Comparison of ENCODE assay signal across 28 cellular contexts in the genomic region with DNA sequence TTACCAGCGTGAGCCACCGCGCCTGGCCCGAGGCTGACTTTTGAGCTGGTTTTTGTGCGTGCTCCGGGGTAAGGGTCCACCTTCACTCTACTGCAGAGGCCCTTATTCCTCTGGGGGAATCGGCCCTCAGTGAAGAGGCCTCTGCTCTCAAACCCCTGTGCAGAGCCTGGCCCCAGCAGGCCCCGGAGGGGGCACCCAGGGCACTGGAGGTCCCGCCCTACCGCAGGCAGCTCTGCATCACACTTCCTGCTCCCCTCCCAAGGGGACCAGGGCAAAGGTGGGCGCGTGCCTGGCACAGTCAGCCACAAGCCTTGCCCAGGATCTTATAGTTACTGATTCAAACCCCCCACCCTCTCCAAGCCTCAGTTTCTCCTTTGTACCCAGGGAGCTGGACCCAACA. TPM values are rescaled to one million over a fixed set of nuclear protein-coding genes. Genes with fewer than 3 reads are reported as not detected.
DNase-seq lines count a peak whose midpoint lies in the region; ATAC-seq, FAIRE-seq and TF ChIP-seq lines count a peak whose summit lies in the region.
"Had no signal": no experiment of that assay in that cellular context is flagged by ENCODE, and none has a peak within 500 bp of the region (broad histone marks: within the 10 kb centered on the region; RNA-seq: fewer than 3 reads in every experiment).

No MANE protein-coding gene starts in this region.

- TF ChIP-seq EP300 in HepG2 (IDR thresholded peaks at IDR 0.05; ENCODE audit: low read depth in 2 of 2, low read length in 2 of 2) (no peak), HepG2 (CRISPR knock-in tag; IDR thresholded peaks at IDR 0.05; ENCODE audit: borderline replicate concordance) (no peak)

- H2AFZ ChIP-seq in HepG2 (ENCODE audit: low read length) = no peak overlapping the region

- TF ChIP-seq POLR2A in HepG2 (IDR thresholded peaks at IDR 0.05; ENCODE audit: insufficient read depth in 1 of 2, low read depth in 2 of 2, low read length in 2 of 2) (no peak), right lobe of liver (IDR thresholded peaks at IDR 0.05) (no peak)

- FAIRE-seq in HepG2 (lab: Jason Lieb, UNC) = no peak
- FAIRE-seq: A549, GM12891, islet of Langerhans, urothelium cell line had no signal

- WGBS in HepG2 (ENCODE audit: low lambda C conversion rate) = 6% methylated on average over 6 of the region's 12 CpGs
- 33% methylated on average over 1 of the region's 12 CpGs for WGBS in right lobe of liver (ENCODE audit: insufficient coverage, low coverage, low lambda C conversion rate, missing lambda C conversion rate)

- no TSS peak for BruUV-seq in HepG2 (replicated peaks; lab: Mats Ljungman, UMichigan)

- H3K27me3 ChIP-seq in HepG2 (ENCODE audit: control insufficient read depth in 1 of 2, insufficient read depth in 2 of 2, low read length in 2 of 2) (no peaks in the 10 kb centered on the region; a peak in 1 of 5 replicates), right lobe of liver (no peaks in the 10 kb centered on the region)

- H3K27ac ChIP-seq in HepG2 (ENCODE audit: extremely low read length, insufficient read depth, low read length) (peak overlapping the region; percentile 33), right lobe of liver (no peak overlapping the region), RWPE1 (peak overlapping the region; percentile 87)
- H3K27ac ChIP-seq: A549 had no signal

- no peak for DNase-seq in HepG2 (ENCODE audit: low spot score)
- DNase-seq in right lobe of liver = no peak
- DNase-seq in RWPE1 (ENCODE audit: low spot score) = no peak
- DNase-seq in naive B cell = peak; percentile 28
- no peak for DNase-seq in type B pancreatic cell (ENCODE audit: extremely low spot score, unreplicated experiment)
- no peak for DNase-seq in D341Med (ENCODE audit: low spot score)
- no peak for DNase-seq in NCI-H1105 treated with DMSO at 0.1 percent for 48 hours (lab: John Stamatoyannopoulos, UW)
- DNase-seq: activated CD4-positive, alpha-beta memory T cell treated with anti-CD3 and anti-CD28 coated beads, Interleukin-2, amount 10 ng/mL, durations not matched to agents 7 days and 5 days; activated CD4-positive, CD25-positive, alpha-beta regulatory T cell; activated naive CD4-positive, alpha-beta T cell; activated T-cell treated with anti-CD3 and anti-CD28 coated beads, Interleukin-2, amount 50 U/mL, for 4 hours; anterior cingulate cortex; Caco-2; NCI-H1048; NCI-H1930; NCI-H69; stimulated activated CD4-positive, alpha-beta T cell treated with anti-CD3 and anti-CD28 coated beads, Interleukin-15, amount 100 ng/mL, for 24 hours; substantia nigra had no signal

- H3K9me3 Mint-ChIP-seq in naive B cell (no peaks in the 10 kb centered on the region), type B pancreatic cell (no peaks in the 10 kb centered on the region)
- H3K9me3 Mint-ChIP-seq: activated CD4-positive, alpha-beta memory T cell treated with anti-CD3 and anti-CD28 coated beads, Interleukin-2, amount 10 ng/mL, durations not matched to agents 7 days and 5 days; activated T-cell treated with anti-CD3 and anti-CD28 coated beads, Interleukin-2, amount 50 U/mL, for 4 hours had no signal

- peaks cover 10% of the 10 kb centered on the region for H3K79me2 ChIP-seq in HepG2 (ENCODE audit: insufficient read depth, low read length)

- POLR2A ChIA-PET in HepG2 (lab: Yijun Ruan, JAX) (interaction anchor here (0.6 to 1.6 kb wide), 3 partner anchors 9 to 635 kb away, joined by 3 read pairs; no protein-coding TSS in a partner anchor), RWPE1 (lab: Yijun Ruan, JAX; ENCODE audit: low non-redundant PET) (interaction anchor here (0.6 kb wide), 1 partner anchor 14 kb away, joined by 5 read pairs; no protein-coding TSS in a partner anchor)

- H3K27me3 Mint-ChIP-seq in naive B cell (no peaks in the 10 kb centered on the region), type B pancreatic cell (peaks cover 4% of the 10 kb centered on the region)
- H3K27me3 Mint-ChIP-seq: activated CD4-positive, alpha-beta memory T cell treated with anti-CD3 and anti-CD28 coated beads, Interleukin-2, amount 10 ng/mL, durations not matched to agents 7 days and 5 days had no signal

- peaks cover 56% of the 10 kb centered on the region for H3K4me1 ChIP-seq in HepG2 (ENCODE audit: insufficient read depth, low read length)
- H3K4me1 ChIP-seq in right lobe of liver = peaks cover 0 to 11% (median 4%) of the 10 kb centered on the region in 4 donors

- TF ChIP-seq RAD21 in HepG2 (CRISPR knock-in tag; IDR thresholded peaks at IDR 0.05) = no peak

- in situ Hi-C loops in HepG2 (cut with HindIII; ENCODE audit: extremely low pct_ligation_motif_present, low pct_unique_long_range_greater_than_20kb) = no loop called here

- intact Hi-C loops in HepG2 (cut with micrococcal nuclease; ENCODE audit: unreplicated experiment) (no loop called here), right lobe of liver (cut with DNase I) (no loop called here)

- H3K4me3 ChIP-seq in HepG2 (replicated peaks in 1 of 3; ENCODE audit: insufficient read depth in 1 of 3, low read depth in 2 of 3, low read length in 3 of 3) (peak overlapping the region; percentile 27 to 52 (median 27); a peak in 5 of 6 replicates), right lobe of liver (no peak overlapping the region)
- H3K4me3 ChIP-seq: A549 had no signal

- H3K4me1 Mint-ChIP-seq in naive B cell = peaks cover 36 to 53% (median 37%) of the 10 kb centered on the region in 3 donors
- no peaks in the 10 kb centered on the region for H3K4me1 Mint-ChIP-seq in type B pancreatic cell (ENCODE audit: unreplicated experiment)

- no peak for TF ChIP-seq CTCF in HepG2 (CRISPR knock-in tag; IDR thresholded peaks at IDR 0.05)
- no peak for TF ChIP-seq CTCF in right lobe of liver (IDR thresholded peaks at IDR 0.05)
- no peak for TF ChIP-seq CTCF in RWPE1 (conservative IDR thresholded peaks at IDR 0.05; ENCODE audit: low read depth)
- no peak for TF ChIP-seq CTCF in type B pancreatic cell (conservative IDR thresholded peaks at IDR 0.05)

- peak overlapping the region; percentile 6 to 100 (median 63) for H3K27ac Mint-ChIP-seq in naive B cell
- peak overlapping the region; percentile 56 for H3K27ac Mint-ChIP-seq in type B pancreatic cell
- H3K27ac Mint-ChIP-seq: activated CD4-positive, alpha-beta memory T cell treated with anti-CD3 and anti-CD28 coated beads, Interleukin-2, amount 10 ng/mL, durations not matched to agents 7 days and 5 days had no signal

- H3K9ac ChIP-seq in HepG2 (ENCODE audit: insufficient read depth, low read depth, low read length) = peak overlapping the region; percentile 43; the same call in 1 of the 2 replicates

- CTCF ChIA-PET in HepG2 (lab: Yijun Ruan, JAX; ENCODE audit: low intra/inter-chr PET ratio, low total read pairs) (no interaction called here), RWPE1 (lab: Yijun Ruan, JAX) (interaction anchor here (0.6 kb wide), 1 partner anchor 55 kb away, joined by 3 read pairs; no protein-coding TSS in a partner anchor)

- H4K20me1 ChIP-seq in HepG2 (ENCODE audit: insufficient read depth, low read length) = peaks cover 9% of the 10 kb centered on the region

- ATAC-seq in HepG2 = peak; percentile 3; the same call in 1 of the 3 replicates
- ATAC-seq in right lobe of liver = no peak
- no peak for ATAC-seq in naive B cell (ENCODE audit: low read depth in 2 of 2)
- no peak for ATAC-seq in HG03469 (IDR thresholded peaks at IDR 0.05; ENCODE audit: unreplicated experiment)
- ATAC-seq: A549; activated T-cell treated with anti-CD3 and anti-CD28 coated beads, Interleukin-2, amount 50 U/mL, for 4 hours; sciatic nerve had no signal

- no peaks in the 10 kb centered on the region for H3K9me3 ChIP-seq in HepG2 (ENCODE audit: low read length)
- H3K9me3 ChIP-seq in right lobe of liver = no peaks in the 10 kb centered on the region
- H3K9me3 ChIP-seq: A549, Caco-2 had no signal

- H3K36me3 ChIP-seq in HepG2 (replicated peaks in 1 of 2; ENCODE audit: control insufficient read depth in 1 of 2, insufficient read depth in 2 of 2, low read length in 2 of 2) = no peaks in the 10 kb centered on the region
- no peaks in the 10 kb centered on the region for H3K36me3 ChIP-seq in right lobe of liver

- H3K36me3 Mint-ChIP-seq in naive B cell (peaks cover 5 to 7% of the 10 kb centered on the region in 2 donors), type B pancreatic cell (peaks cover 4% of the 10 kb centered on the region)

- H3K4me3 Mint-ChIP-seq in naive B cell (peak overlapping the region in 6 of 8 donors; percentile 9 to 97 (median 76)), type B pancreatic cell (no peak overlapping the region)
- H3K4me3 Mint-ChIP-seq: activated CD4-positive, alpha-beta memory T cell treated with anti-CD3 and anti-CD28 coated beads, Interleukin-2, amount 10 ng/mL, durations not matched to agents 7 days and 5 days; activated T-cell treated with anti-CD3 and anti-CD28 coated beads, Interleukin-2, amount 50 U/mL, for 4 hours had no signal

- H3K4me2 ChIP-seq in HepG2 (ENCODE audit: low read depth, low read length) = peak overlapping the region; percentile 68
- H3K4me2 ChIP-seq: A549 had no signal

RNA-seq across cellular contexts. Expression of a gene that starts 3.6 kb away (rescaled TPM):
- 75.8 and 87.9 TPM in 2 replicates for total RNA-seq in HepG2 (2016; rRNA removed; fragmentation: Illumina TruSeq; extraction: Trizol)
- 35.5 and 39.4 TPM in 2 replicates for total RNA-seq in HepG2 (2016; cell fraction: cytosol; rRNA removed; fragmentation: Illumina TruSeq; extraction: Trizol; ENCODE audit: low read depth)
- total RNA-seq in HepG2 (2016; cell fraction: insoluble cytoplasmic fraction; rRNA removed; fragmentation: Illumina TruSeq; extraction: Trizol) = 66.6 and 79.8 TPM in 2 replicates
- total RNA-seq in HepG2 (2016; cell fraction: membrane; rRNA removed; fragmentation: Illumina TruSeq; extraction: Trizol) = 55.4 and 63.3 TPM in 2 replicates
- 41.5 and 41.7 TPM in 2 replicates for total RNA-seq in HepG2 (2016; cell fraction: nucleus; rRNA removed; fragmentation: Illumina TruSeq; extraction: Trizol)
- polyA plus RNA-seq in HepG2 (2011; rRNA removed) = 79.5 and 98.9 TPM in 2 replicates
- polyA plus RNA-seq in HepG2 (2011; cell fraction: cytosol; rRNA removed) = 57.9 and 77.8 TPM in 2 replicates
- polyA plus RNA-seq in HepG2 (2011; cell fraction: nucleus; rRNA removed) = 115 and 128 TPM in 2 replicates
- 91.6 and 108 TPM in 2 replicates for polyA plus RNA-seq in HepG2 (2012)
- polyA plus RNA-seq in HepG2 (2016; cell fraction: cytosol; fragmentation: Illumina TruSeq; extraction: Trizol; ENCODE audit: low read depth) = 94.9 and 118 TPM in 2 replicates
- polyA plus RNA-seq in HepG2 (2016; cell fraction: insoluble cytoplasmic fraction; fragmentation: Illumina TruSeq; extraction: Trizol; ENCODE audit: low read depth) = 181 and 205 TPM in 2 replicates
- polyA plus RNA-seq in HepG2 (2016; cell fraction: membrane; fragmentation: Illumina TruSeq; extraction: Trizol; ENCODE audit: low read depth) = 118 and 119 TPM in 2 replicates
- 163 and 194 TPM in 2 replicates for polyA plus RNA-seq in HepG2 (2016; cell fraction: nucleus; fragmentation: Illumina TruSeq; extraction: Trizol; ENCODE audit: insufficient read depth, low read depth)
- 39.2 and 48.3 TPM in 2 replicates for polyA minus RNA-seq in HepG2 (2011; rRNA and poly(A)+ RNA removed; ENCODE audit: low replicate concordance)
- polyA minus RNA-seq in HepG2 (2011; cell fraction: cytosol; rRNA and poly(A)+ RNA removed) = 54.8 and 55.8 TPM in 2 replicates
- 63.8 and 72.6 TPM in 2 replicates for polyA minus RNA-seq in HepG2 (2011; cell fraction: nucleus; rRNA and poly(A)+ RNA removed)
- total RNA-seq in right lobe of liver = 10 to 100 TPM; 25.0 to 48.0 (median 39.3) TPM
- 100 to 1,000 TPM in 5 of 6 donors, 10 to 100 TPM in 1; 99.5 to 121 (median 114) TPM for polyA plus RNA-seq in naive B cell (ENCODE audit: low read depth in 6 of 6)
- total RNA-seq in type B pancreatic cell (ENCODE audit: low replicate concordance) = 157 and 170 TPM in 2 replicates

RNA-seq across cellular contexts. Expression of a gene that starts 27.6 kb away (rescaled TPM):
- total RNA-seq in HepG2 (2016; rRNA removed; fragmentation: Illumina TruSeq; extraction: Trizol) (2.0 and 3.2 TPM in 2 replicates), right lobe of liver (1 to 10 TPM; 5.4 to 7.6 (median 5.8) TPM), type B pancreatic cell (ENCODE audit: low replicate concordance) (5.0 and 6.9 TPM in 2 replicates)
- 0.40 and 0.79 TPM in 2 replicates for total RNA-seq in HepG2 (2016; cell fraction: cytosol; rRNA removed; fragmentation: Illumina TruSeq; extraction: Trizol; ENCODE audit: low read depth)
- total RNA-seq in HepG2 (2016; cell fraction: insoluble cytoplasmic fraction; rRNA removed; fragmentation: Illumina TruSeq; extraction: Trizol) = 1.2 and 2.4 TPM in 2 replicates
- 0.80 and 1.3 TPM in 2 replicates for total RNA-seq in HepG2 (2016; cell fraction: membrane; rRNA removed; fragmentation: Illumina TruSeq; extraction: Trizol)
- 2.8 and 4.0 TPM in 2 replicates for total RNA-seq in HepG2 (2016; cell fraction: nucleus; rRNA removed; fragmentation: Illumina TruSeq; extraction: Trizol)
- polyA plus RNA-seq in HepG2 (2011; rRNA removed) (5.7 and 9.1 TPM in 2 replicates), naive B cell (ENCODE audit: low read depth in 6 of 6) (1 to 10 TPM in 1 of 6 donors, under 1 TPM in 4, not detected in 1; 0.20 to 1.3 (median 0.67) TPM)
- polyA plus RNA-seq in HepG2 (2011; cell fraction: cytosol; rRNA removed) = 2.2 and 2.3 TPM in 2 replicates
- 91.6 and 123 TPM in 2 replicates for polyA plus RNA-seq in HepG2 (2011; cell fraction: nucleus; rRNA removed)
- 3.7 and 4.3 TPM in 2 replicates for polyA plus RNA-seq in HepG2 (2012)
- polyA plus RNA-seq in HepG2 (2016; cell fraction: cytosol; fragmentation: Illumina TruSeq; extraction: Trizol; ENCODE audit: low read depth) = 0.31 and 0.35 TPM in 2 replicates
- polyA plus RNA-seq in HepG2 (2016; cell fraction: insoluble cytoplasmic fraction; fragmentation: Illumina TruSeq; extraction: Trizol; ENCODE audit: low read depth) = 1.0 and 2.5 TPM in 2 replicates
- 0.46 and 0.62 TPM in 2 replicates for polyA plus RNA-seq in HepG2 (2016; cell fraction: membrane; fragmentation: Illumina TruSeq; extraction: Trizol; ENCODE audit: low read depth)
- 5.9 and 9.4 TPM in 2 replicates for polyA plus RNA-seq in HepG2 (2016; cell fraction: nucleus; fragmentation: Illumina TruSeq; extraction: Trizol; ENCODE audit: insufficient read depth, low read depth)
- 0.40 and 7.9 TPM in 2 replicates for polyA minus RNA-seq in HepG2 (2011; rRNA and poly(A)+ RNA removed; ENCODE audit: low replicate concordance)
- 2.1 and 2.6 TPM in 2 replicates for polyA minus RNA-seq in HepG2 (2011; cell fraction: cytosol; rRNA and poly(A)+ RNA removed)
- polyA minus RNA-seq in HepG2 (2011; cell fraction: nucleus; rRNA and poly(A)+ RNA removed) = 12.2 and 20.9 TPM in 2 replicates

RNA-seq across cellular contexts. Expression of a gene that starts 45.9 kb away (rescaled TPM):
- total RNA-seq in HepG2 (2016; rRNA removed; fragmentation: Illumina TruSeq; extraction: Trizol) (45.1 and 51.0 TPM in 2 replicates), right lobe of liver (10 to 100 TPM; 20.7 to 66.5 (median 24.5) TPM), type B pancreatic cell (ENCODE audit: low replicate concordance) (53.1 and 54.0 TPM in 2 replicates)
- total RNA-seq in HepG2 (2016; cell fraction: cytosol; rRNA removed; fragmentation: Illumina TruSeq; extraction: Trizol; ENCODE audit: low read depth) = 118 and 125 TPM in 2 replicates
- total RNA-seq in HepG2 (2016; cell fraction: insoluble cytoplasmic fraction; rRNA removed; fragmentation: Illumina TruSeq; extraction: Trizol) = 49.3 and 52.7 TPM in 2 replicates
- 124 and 132 TPM in 2 replicates for total RNA-seq in HepG2 (2016; cell fraction: membrane; rRNA removed; fragmentation: Illumina TruSeq; extraction: Trizol)
- total RNA-seq in HepG2 (2016; cell fraction: nucleus; rRNA removed; fragmentation: Illumina TruSeq; extraction: Trizol) = 18.2 and 27.2 TPM in 2 replicates
- polyA plus RNA-seq in HepG2 (2011; rRNA removed) (24.2 and 26.2 TPM in 2 replicates), naive B cell (ENCODE audit: low read depth in 6 of 6) (100 to 1,000 TPM in 3 of 6 donors, 10 to 100 TPM in 3; 87.9 to 103 (median 99.1) TPM)
- polyA plus RNA-seq in HepG2 (2011; cell fraction: cytosol; rRNA removed) = 32.0 and 45.5 TPM in 2 replicates
- 19.0 and 20.6 TPM in 2 replicates for polyA plus RNA-seq in HepG2 (2011; cell fraction: nucleus; rRNA removed)
- polyA plus RNA-seq in HepG2 (2012) = 21.4 TPM in 2 replicates
- 132 and 144 TPM in 2 replicates for polyA plus RNA-seq in HepG2 (2016; cell fraction: cytosol; fragmentation: Illumina TruSeq; extraction: Trizol; ENCODE audit: low read depth)
- polyA plus RNA-seq in HepG2 (2016; cell fraction: insoluble cytoplasmic fraction; fragmentation: Illumina TruSeq; extraction: Trizol; ENCODE audit: low read depth) = 51.4 and 56.6 TPM in 2 replicates
- polyA plus RNA-seq in HepG2 (2016; cell fraction: membrane; fragmentation: Illumina TruSeq; extraction: Trizol; ENCODE audit: low read depth) = 124 TPM in 2 replicates
- 43.7 and 46.5 TPM in 2 replicates for polyA plus RNA-seq in HepG2 (2016; cell fraction: nucleus; fragmentation: Illumina TruSeq; extraction: Trizol; ENCODE audit: insufficient read depth, low read depth)
- 32.8 and 34.9 TPM in 2 replicates for polyA minus RNA-seq in HepG2 (2011; rRNA and poly(A)+ RNA removed; ENCODE audit: low replicate concordance)
- 14.0 and 21.0 TPM in 2 replicates for polyA minus RNA-seq in HepG2 (2011; cell fraction: cytosol; rRNA and poly(A)+ RNA removed)
- 6.6 and 7.2 TPM in 2 replicates for polyA minus RNA-seq in HepG2 (2011; cell fraction: nucleus; rRNA and poly(A)+ RNA removed)

RNA-seq across cellular contexts. Expression of a gene that starts 45.9 kb away (rescaled TPM):
- total RNA-seq in HepG2 (2016; rRNA removed; fragmentation: Illumina TruSeq; extraction: Trizol) (8.8 and 22.7 TPM in 2 replicates), right lobe of liver (10 to 100 TPM; 44.3 to 72.8 (median 63.0) TPM), type B pancreatic cell (ENCODE audit: low replicate concordance) (55.6 and 68.5 TPM in 2 replicates)
- total RNA-seq in HepG2 (2016; cell fraction: cytosol; rRNA removed; fragmentation: Illumina TruSeq; extraction: Trizol; ENCODE audit: low read depth) = 8.5 and 9.4 TPM in 2 replicates
- 7.2 and 22.9 TPM in 2 replicates for total RNA-seq in HepG2 (2016; cell fraction: insoluble cytoplasmic fraction; rRNA removed; fragmentation: Illumina TruSeq; extraction: Trizol)
- total RNA-seq in HepG2 (2016; cell fraction: membrane; rRNA removed; fragmentation: Illumina TruSeq; extraction: Trizol) = 11.3 and 14.3 TPM in 2 replicates
- 18.3 and 21.7 TPM in 2 replicates for total RNA-seq in HepG2 (2016; cell fraction: nucleus; rRNA removed; fragmentation: Illumina TruSeq; extraction: Trizol)
- polyA plus RNA-seq in HepG2 (2011; rRNA removed) (71.1 and 79.9 TPM in 2 replicates), naive B cell (ENCODE audit: low read depth in 6 of 6) (10 to 100 TPM; 39.7 to 52.1 (median 44.6) TPM)
- 54.7 and 81.5 TPM in 2 replicates for polyA plus RNA-seq in HepG2 (2011; cell fraction: cytosol; rRNA removed)
- 96.1 and 122 TPM in 2 replicates for polyA plus RNA-seq in HepG2 (2011; cell fraction: nucleus; rRNA removed)
- 23.4 and 23.5 TPM in 2 replicates for polyA plus RNA-seq in HepG2 (2012)
- 15.1 and 18.1 TPM in 2 replicates for polyA plus RNA-seq in HepG2 (2016; cell fraction: cytosol; fragmentation: Illumina TruSeq; extraction: Trizol; ENCODE audit: low read depth)
- polyA plus RNA-seq in HepG2 (2016; cell fraction: insoluble cytoplasmic fraction; fragmentation: Illumina TruSeq; extraction: Trizol; ENCODE audit: low read depth) = 15.0 and 19.6 TPM in 2 replicates
- 15.9 and 17.7 TPM in 2 replicates for polyA plus RNA-seq in HepG2 (2016; cell fraction: membrane; fragmentation: Illumina TruSeq; extraction: Trizol; ENCODE audit: low read depth)
- 81.4 and 87.5 TPM in 2 replicates for polyA plus RNA-seq in HepG2 (2016; cell fraction: nucleus; fragmentation: Illumina TruSeq; extraction: Trizol; ENCODE audit: insufficient read depth, low read depth)
- 35.8 and 59.3 TPM in 2 replicates for polyA minus RNA-seq in HepG2 (2011; rRNA and poly(A)+ RNA removed; ENCODE audit: low replicate concordance)
- 14.2 and 19.1 TPM in 2 replicates for polyA minus RNA-seq in HepG2 (2011; cell fraction: cytosol; rRNA and poly(A)+ RNA removed)
- 7.6 and 15.6 TPM in 2 replicates for polyA minus RNA-seq in HepG2 (2011; cell fraction: nucleus; rRNA and poly(A)+ RNA removed)

RNA-seq across cellular contexts. Expression of a gene that starts 50.0 kb away (rescaled TPM):
- total RNA-seq in HepG2 (2016; rRNA removed; fragmentation: Illumina TruSeq; extraction: Trizol) (not detected in 2 replicates), right lobe of liver (not detected), type B pancreatic cell (ENCODE audit: low replicate concordance) (not detected in 2 replicates)
- not detected in 2 replicates for total RNA-seq in HepG2 (2016; cell fraction: cytosol; rRNA removed; fragmentation: Illumina TruSeq; extraction: Trizol; ENCODE audit: low read depth)
- not detected in 2 replicates for total RNA-seq in HepG2 (2016; cell fraction: insoluble cytoplasmic fraction; rRNA removed; fragmentation: Illumina TruSeq; extraction: Trizol)
- not detected in 2 replicates for total RNA-seq in HepG2 (2016; cell fraction: membrane; rRNA removed; fragmentation: Illumina TruSeq; extraction: Trizol)
- not detected in 2 replicates for total RNA-seq in HepG2 (2016; cell fraction: nucleus; rRNA removed; fragmentation: Illumina TruSeq; extraction: Trizol)
- polyA plus RNA-seq in HepG2 (2011; rRNA removed) (not detected in 2 replicates), naive B cell (ENCODE audit: low read depth in 6 of 6) (not detected)
- polyA plus RNA-seq in HepG2 (2011; cell fraction: cytosol; rRNA removed) = not detected in 2 replicates
- not detected in 2 replicates for polyA plus RNA-seq in HepG2 (2011; cell fraction: nucleus; rRNA removed)
- polyA plus RNA-seq in HepG2 (2012) = not detected in 2 replicates
- polyA plus RNA-seq in HepG2 (2016; cell fraction: cytosol; fragmentation: Illumina TruSeq; extraction: Trizol; ENCODE audit: low read depth) = not detected in 2 replicates
- polyA plus RNA-seq in HepG2 (2016; cell fraction: insoluble cytoplasmic fraction; fragmentation: Illumina TruSeq; extraction: Trizol; ENCODE audit: low read depth) = not detected in 2 replicates
- not detected in 2 replicates for polyA plus RNA-seq in HepG2 (2016; cell fraction: membrane; fragmentation: Illumina TruSeq; extraction: Trizol; ENCODE audit: low read depth)
- polyA plus RNA-seq in HepG2 (2016; cell fraction: nucleus; fragmentation: Illumina TruSeq; extraction: Trizol; ENCODE audit: insufficient read depth, low read depth) = not detected in 2 replicates
- polyA minus RNA-seq in HepG2 (2011; rRNA and poly(A)+ RNA removed; ENCODE audit: low replicate concordance) = not detected in 2 replicates
- not detected in 2 replicates for polyA minus RNA-seq in HepG2 (2011; cell fraction: cytosol; rRNA and poly(A)+ RNA removed)
- not detected in 2 replicates for polyA minus RNA-seq in HepG2 (2011; cell fraction: nucleus; rRNA and poly(A)+ RNA removed)
- total RNA-seq: activated CD4-positive, alpha-beta memory T cell treated with anti-CD3 and anti-CD28 coated beads, Interleukin-2, amount 10 ng/mL, durations not matched to agents 7 days and 5 days; Caco-2; cardiac septum; H4; LHCN-M2 had no signal
- polyA plus RNA-seq: A549, neural cell had no signal

Comparison
In these comparisons a context has a peak if more than half of its experiments do, and no peak if none do; other contexts are left out.
1. H3K27ac ChIP-seq: peak in HepG2 (single experiment) and RWPE1 (single experiment); none in right lobe of liver (0 of 3).
2. H3K4me3 ChIP-seq: peak in HepG2 (3 of 3); none in right lobe of liver (0 of 3).